In genomic region chr10:116801658-116802057, GRCh38 we compare ENCODE assay signal across 33 cellular contexts.
"Had no signal": no experiment of that assay in that cellular context is flagged by ENCODE, and none has a peak within 500 bp of the region (broad histone marks: within the 10 kb centered on the region; RNA-seq: fewer than 3 reads in every experiment).

No MANE protein-coding gene starts in this region.

- DNase-seq: Karpas-422, Kasumi-1, MG63, MM.1S, NCI-H1048, NCI-H1092, NCI-H1092 treated with DMSO at 0.1 percent for 48 hours, NCI-H1105, NCI-H1105 treated with DMSO at 0.1 percent for 48 hours, NCI-H1417, NCI-H1417 treated with DMSO at 0.1 percent for 48 hours, NCI-H1436, NCI-H1436 treated with DMSO at 0.1 percent for 48 hours, NCI-H146, NCI-H1694, NCI-H1694 treated with DMSO at 0.1 percent for 48 hours, NCI-H187, NCI-H187 treated with DMSO at 0.1 percent for 48 hours, NCI-H1930, NCI-H2029, NCI-H2029 treated with DMSO at 0.1 percent for 48 hours, NCI-H2081 treated with DMSO at 0.1 percent for 48 hours, NCI-H2107, NCI-H2171, NCI-H2171 treated with DMSO at 0.1 percent for 48 hours, NCI-H2227 treated with DMSO at 0.1 percent for 48 hours, NCI-H226, NCI-H345, NCI-H446, NCI-H446 treated with DMSO at 0.1 percent for 48 hours, NCI-H510A, NCI-H510A treated with DMSO at 0.1 percent for 48 hours had no signal

- H3K27me3 ChIP-seq: MG63 had no signal

- H3K9ac ChIP-seq: KMS-11 had no signal

- H3K9me3 ChIP-seq: MG63 had no signal

- H3K4me2 ChIP-seq: KMS-11 had no signal

- H3K4me3 ChIP-seq: MG63 had no signal

- H3K36me3 ChIP-seq: MG63 had no signal

- H3K27ac ChIP-seq: KMS-11 had no signal
